ENCODE assay signal across 11 cellular contexts in the genomic region with DNA sequence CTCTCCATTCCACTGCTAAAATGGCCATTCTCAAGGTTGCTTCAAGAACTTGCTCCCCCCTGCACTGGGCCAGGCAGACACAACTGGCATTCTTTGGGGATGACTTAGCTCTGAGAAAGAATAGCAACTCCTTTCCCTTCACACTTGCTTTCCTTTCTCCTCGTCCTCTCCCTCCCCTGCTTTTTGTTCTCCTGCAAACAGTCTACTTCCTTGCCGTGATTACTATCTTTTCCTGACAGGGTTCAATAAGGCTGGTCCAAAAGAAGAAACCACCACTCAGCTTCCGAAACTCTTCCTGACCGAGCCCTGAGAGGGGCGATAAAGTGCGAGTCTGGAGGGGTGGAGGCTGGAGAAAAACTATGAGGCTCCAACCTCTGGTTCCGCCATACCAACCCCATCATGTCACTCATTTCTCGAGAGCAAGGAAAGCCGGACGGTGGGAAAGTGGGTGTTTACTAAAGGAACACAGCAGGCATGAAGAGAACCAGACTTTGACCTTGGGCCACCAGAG. TPM values are rescaled to one million over a fixed set of nuclear protein-coding genes. Genes with fewer than 3 reads are reported as not detected.
DNase-seq lines count a peak whose midpoint lies in the region; TF ChIP-seq lines count a peak whose summit lies in the region.
"Had no signal": no experiment of that assay in that cellular context is flagged by ENCODE, and none has a peak within 500 bp of the region (broad histone marks: within the 10 kb centered on the region; RNA-seq: fewer than 3 reads in every experiment).

No MANE protein-coding gene starts in this region.

- peak overlapping the region; percentile 64 to 99; a peak in 3 of 4 replicates for H3K27ac ChIP-seq in SK-N-SH (ENCODE audit: low read depth in 2 of 2, low read length in 1 of 2)
- H3K27ac ChIP-seq: KMS-11 had no signal

- peaks cover 80% of the 10 kb centered on the region for H3K4me1 Mint-ChIP-seq in osteocyte (ENCODE audit: unreplicated experiment)

- H3K27ac Mint-ChIP-seq in osteocyte (ENCODE audit: unreplicated experiment) = peak overlapping the region; percentile 86

- TF ChIP-seq RAD21 in SK-N-SH (IDR thresholded peaks at IDR 0.05; ENCODE audit: low read length) = no peak; the same call in 1 of the 2 replicates

- TF ChIP-seq EP300 in SK-N-SH (IDR thresholded peaks at IDR 0.05; ENCODE audit: borderline replicate concordance in 1 of 2, low read depth in 1 of 2, low read length in 1 of 2) = peak in 1 of 2 experiments; percentile 63; a peak in 1 of 4 replicates

- H3K4me2 ChIP-seq in SK-N-SH = peak overlapping the region; percentile 89
- H3K4me2 ChIP-seq: KMS-11 had no signal

- H3K79me2 ChIP-seq in SK-N-SH (ENCODE audit: insufficient read depth) = peaks cover 82% of the 10 kb centered on the region

- H3K9me2 ChIP-seq in SK-N-SH = no peaks in the 10 kb centered on the region

- H3K9ac ChIP-seq in SK-N-SH = peak overlapping the region; percentile 100
- H3K9ac ChIP-seq: KMS-11 had no signal

- 36% methylated on average over 10 of the region's 10 CpGs for WGBS in SK-N-SH (ENCODE audit: low lambda C conversion rate)

- DNase-seq in AG10803 (ENCODE audit: low read depth) (peak; percentile 77), SK-N-SH (no peak), fibroblast of mammary gland (ENCODE audit: low read depth) (peak; percentile 62), osteocyte (ENCODE audit: extremely low spot score, unreplicated experiment) (no peak), NCI-H2029 treated with DMSO at 0.1 percent for 48 hours (lab: John Stamatoyannopoulos, UW) (no peak), medulla oblongata (ENCODE audit: extremely low spot score) (no peak), MV-4-11 (lab: John Stamatoyannopoulos, UW) (no peak), D341Med (ENCODE audit: low spot score) (no peak)
- DNase-seq: activated CD4-positive, alpha-beta T cell treated with anti-CD3 and anti-CD28 coated beads for 4 hours; COR-L47 had no signal

- no peaks in the 10 kb centered on the region for H3K9me3 Mint-ChIP-seq in osteocyte (ENCODE audit: unreplicated experiment)

- no peaks in the 10 kb centered on the region for H3K27me3 Mint-ChIP-seq in osteocyte (ENCODE audit: unreplicated experiment)

- H3K36me3 ChIP-seq in SK-N-SH (replicated peaks in 1 of 2; ENCODE audit: control insufficient read depth in 1 of 2, insufficient read depth in 2 of 2, low read length in 1 of 2) = peaks cover 67 to 69% of the 10 kb centered on the region in 2 experiments

- CTCF ChIA-PET in SK-N-SH (lab: Yijun Ruan, JAX) = no interaction called here

- peak overlapping the region; percentile 99 for H3K4me3 ChIP-seq in AG10803 (ENCODE audit: low read length)
- peak overlapping the region in 1 of 2 experiments; percentile 5; a peak in 2 of 4 replicates for H3K4me3 ChIP-seq in SK-N-SH (ENCODE audit: low read depth in 2 of 2, low read length in 1 of 2)
- H3K4me3 ChIP-seq in fibroblast of mammary gland (ENCODE audit: control insufficient read depth, low read depth, low read length) = no peak overlapping the region

- H4K20me1 ChIP-seq in SK-N-SH (ENCODE audit: insufficient read depth) = peaks cover 63% of the 10 kb centered on the region

- H3K4me3 Mint-ChIP-seq in osteocyte (ENCODE audit: unreplicated experiment) = peak overlapping the region; percentile 57

- POLR2A ChIA-PET in SK-N-SH (lab: Yijun Ruan, JAX) = no interaction called here

- peaks cover 78% of the 10 kb centered on the region for H3F3A ChIP-seq in SK-N-SH (replicated peaks; ENCODE audit: insufficient read depth)

- TF ChIP-seq CTCF in AG10803 (conservative IDR thresholded peaks at IDR 0.05; ENCODE audit: low read length) = no peak
- TF ChIP-seq CTCF in SK-N-SH (IDR thresholded peaks at IDR 0.05) = no peak
- TF ChIP-seq CTCF in fibroblast of mammary gland (conservative IDR thresholded peaks at IDR 0.05; ENCODE audit: control insufficient read depth, insufficient read depth, low read depth, low read length) = no peak
- TF ChIP-seq CTCF in osteocyte (IDR thresholded peaks at IDR 0.05) = no peak

- peaks cover 47% of the 10 kb centered on the region for H3K36me3 Mint-ChIP-seq in osteocyte (ENCODE audit: unreplicated experiment)

- no peaks in the 10 kb centered on the region for H3K9me3 ChIP-seq in SK-N-SH

- no peak overlapping the region for H2AFZ ChIP-seq in SK-N-SH (ENCODE audit: low read depth)

- peaks cover 8 to 77% of the 10 kb centered on the region in 2 experiments; a peak in 3 of 4 replicates for H3K4me1 ChIP-seq in SK-N-SH (ENCODE audit: control insufficient read depth in 1 of 2, insufficient read depth in 2 of 2, low read depth in 1 of 2, low read length in 1 of 2)

- no peaks in the 10 kb centered on the region for H3K27me3 ChIP-seq in SK-N-SH (ENCODE audit: insufficient read depth)

TF ChIP-seq in SK-N-SH, 30 proteins besides CTCF, POLR2A, EP300 and RAD21 (continues in another document):
- TF ChIP-seq TEAD4 (IDR thresholded peaks at IDR 0.05; ENCODE audit: borderline replicate concordance, insufficient read depth) (peak; percentile 64; the same call in 1 of the 2 replicates), MEF2A (IDR thresholded peaks at IDR 0.05; ENCODE audit: borderline replicate concordance, low read depth) (no peak), NRF1 (IDR thresholded peaks at IDR 0.05; ENCODE audit: low read depth, low read length) (no peak), FOXM1 (IDR thresholded peaks at IDR 0.05; ENCODE audit: low read depth) (no peak), YY1 (IDR thresholded peaks at IDR 0.05; ENCODE audit: low read depth) (no peak), TAF1 (IDR thresholded peaks at IDR 0.05; ENCODE audit: borderline replicate concordance, low read depth, low read length) (no peak), TCF12 (IDR thresholded peaks at IDR 0.05) (peak; percentile 64), MXI1 (IDR thresholded peaks at IDR 0.05; ENCODE audit: low read depth, low read length) (no peak), SMC3 (IDR thresholded peaks at IDR 0.05; ENCODE audit: low read depth, low read length) (no peak), GATA2 (CRISPR knock-in tag; IDR thresholded peaks at IDR 0.05) (no peak), RFX5 (IDR thresholded peaks at IDR 0.05; ENCODE audit: low read length) (no peak), USF2 (IDR thresholded peaks at IDR 0.05; ENCODE audit: borderline replicate concordance, low read depth, low read length) (no peak), FOSL2 (IDR thresholded peaks at IDR 0.05; ENCODE audit: borderline replicate concordance, low read depth) (peak; percentile 44; the same call in 1 of the 2 replicates), JUND (IDR thresholded peaks at IDR 0.05) (peak; percentile 48; the same call in 1 of the 2 replicates), GABPA (IDR thresholded peaks at IDR 0.05; ENCODE audit: low read depth) (no peak), EZH2phosphoT487 (IDR thresholded peaks at IDR 0.05; ENCODE audit: borderline replicate concordance, low read depth) (no peak), RXRA (IDR thresholded peaks at IDR 0.05; ENCODE audit: borderline replicate concordance, low read depth) (peak; percentile 16; the same call in 1 of the 2 replicates), FOXJ3 (CRISPR knock-in tag; IDR thresholded peaks at IDR 0.05) (no peak), RCOR1 (IDR thresholded peaks at IDR 0.05; ENCODE audit: low read length) (no peak)
- TF ChIP-seq, protein P1, sequence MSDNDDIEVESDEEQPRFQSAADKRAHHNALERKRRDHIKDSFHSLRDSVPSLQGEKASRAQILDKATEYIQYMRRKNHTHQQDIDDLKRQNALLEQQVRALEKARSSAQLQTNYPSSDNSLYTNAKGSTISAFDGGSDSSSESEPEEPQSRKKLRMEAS (IDR thresholded peaks at IDR 0.05; ENCODE audit: low read depth) = peak; percentile 67
- TF ChIP-seq, protein P2, sequence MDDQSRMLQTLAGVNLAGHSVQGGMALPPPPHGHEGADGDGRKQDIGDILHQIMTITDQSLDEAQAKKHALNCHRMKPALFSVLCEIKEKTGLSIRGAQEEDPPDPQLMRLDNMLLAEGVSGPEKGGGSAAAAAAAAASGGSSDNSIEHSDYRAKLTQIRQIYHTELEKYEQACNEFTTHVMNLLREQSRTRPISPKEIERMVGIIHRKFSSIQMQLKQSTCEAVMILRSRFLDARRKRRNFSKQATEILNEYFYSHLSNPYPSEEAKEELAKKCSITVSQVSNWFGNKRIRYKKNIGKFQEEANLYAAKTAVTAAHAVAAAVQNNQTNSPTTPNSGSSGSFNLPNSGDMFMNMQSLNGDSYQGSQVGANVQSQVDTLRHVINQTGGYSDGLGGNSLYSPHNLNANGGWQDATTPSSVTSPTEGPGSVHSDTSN (IDR thresholded peaks at IDR 0.05) = no peak
- TF ChIP-seq, protein P3, sequence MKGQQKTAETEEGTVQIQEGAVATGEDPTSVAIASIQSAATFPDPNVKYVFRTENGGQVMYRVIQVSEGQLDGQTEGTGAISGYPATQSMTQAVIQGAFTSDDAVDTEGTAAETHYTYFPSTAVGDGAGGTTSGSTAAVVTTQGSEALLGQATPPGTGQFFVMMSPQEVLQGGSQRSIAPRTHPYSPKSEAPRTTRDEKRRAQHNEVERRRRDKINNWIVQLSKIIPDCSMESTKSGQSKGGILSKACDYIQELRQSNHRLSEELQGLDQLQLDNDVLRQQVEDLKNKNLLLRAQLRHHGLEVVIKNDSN (IDR thresholded peaks at IDR 0.05; ENCODE audit: borderline replicate concordance, low read depth) = no peak

RNA-seq across cellular contexts. Expression of gene AMOTL2, which starts 5.0 kb away (rescaled TPM):
- polyA plus RNA-seq in SK-N-SH (2012; rRNA removed) = 163 and 185 TPM in 2 replicates
- 91.0 and 115 TPM in 2 replicates for polyA plus RNA-seq in SK-N-SH (2012; cell fraction: cytosol; rRNA removed)
- polyA plus RNA-seq in SK-N-SH (2012; cell fraction: nucleus; rRNA removed) = 312 and 373 TPM in 2 replicates
- 195 and 199 TPM in 2 replicates for total RNA-seq in osteocyte

Comparison
In these comparisons a context has a peak if more than half of its experiments do, and no peak if none do; other contexts are left out.
1. DNase-seq: peak in AG10803 (single experiment) and fibroblast of mammary gland (single experiment); none in SK-N-SH (single experiment), osteocyte (single experiment), NCI-H2029 treated with DMSO at 0.1 percent for 48 hours (single experiment), medulla oblongata (single experiment), MV-4-11 (single experiment) and D341Med (single experiment).